ENCODE assay signal across 1 cellular context in genomic region chr11:1227551-1228182, GRCh38.
TF ChIP-seq lines count a peak whose summit lies in the region.

No MANE protein-coding gene starts in this region.

TF ChIP-seq in SK-N-SH, 30 proteins besides CTCF, POLR2A, EP300 and RAD21:
- TF ChIP-seq, protein P1, sequence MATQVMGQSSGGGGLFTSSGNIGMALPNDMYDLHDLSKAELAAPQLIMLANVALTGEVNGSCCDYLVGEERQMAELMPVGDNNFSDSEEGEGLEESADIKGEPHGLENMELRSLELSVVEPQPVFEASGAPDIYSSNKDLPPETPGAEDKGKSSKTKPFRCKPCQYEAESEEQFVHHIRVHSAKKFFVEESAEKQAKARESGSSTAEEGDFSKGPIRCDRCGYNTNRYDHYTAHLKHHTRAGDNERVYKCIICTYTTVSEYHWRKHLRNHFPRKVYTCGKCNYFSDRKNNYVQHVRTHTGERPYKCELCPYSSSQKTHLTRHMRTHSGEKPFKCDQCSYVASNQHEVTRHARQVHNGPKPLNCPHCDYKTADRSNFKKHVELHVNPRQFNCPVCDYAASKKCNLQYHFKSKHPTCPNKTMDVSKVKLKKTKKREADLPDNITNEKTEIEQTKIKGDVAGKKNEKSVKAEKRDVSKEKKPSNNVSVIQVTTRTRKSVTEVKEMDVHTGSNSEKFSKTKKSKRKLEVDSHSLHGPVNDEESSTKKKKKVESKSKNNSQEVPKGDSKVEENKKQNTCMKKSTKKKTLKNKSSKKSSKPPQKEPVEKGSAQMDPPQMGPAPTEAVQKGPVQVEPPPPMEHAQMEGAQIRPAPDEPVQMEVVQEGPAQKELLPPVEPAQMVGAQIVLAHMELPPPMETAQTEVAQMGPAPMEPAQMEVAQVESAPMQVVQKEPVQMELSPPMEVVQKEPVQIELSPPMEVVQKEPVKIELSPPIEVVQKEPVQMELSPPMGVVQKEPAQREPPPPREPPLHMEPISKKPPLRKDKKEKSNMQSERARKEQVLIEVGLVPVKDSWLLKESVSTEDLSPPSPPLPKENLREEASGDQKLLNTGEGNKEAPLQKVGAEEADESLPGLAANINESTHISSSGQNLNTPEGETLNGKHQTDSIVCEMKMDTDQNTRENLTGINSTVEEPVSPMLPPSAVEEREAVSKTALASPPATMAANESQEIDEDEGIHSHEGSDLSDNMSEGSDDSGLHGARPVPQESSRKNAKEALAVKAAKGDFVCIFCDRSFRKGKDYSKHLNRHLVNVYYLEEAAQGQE (IDR thresholded peaks at IDR 0.05; ENCODE audit: low read depth, low read length) = no peak
- no peak for TF ChIP-seq CHD2 (IDR thresholded peaks at IDR 0.05; ENCODE audit: low read length, partially characterized antibody)
- TF ChIP-seq TCF12 (IDR thresholded peaks at IDR 0.05) = no peak
- TF ChIP-seq POLR2AphosphoS5 (IDR thresholded peaks at IDR 0.05; ENCODE audit: low read depth, low read length) = no peak
- TF ChIP-seq MXI1 (IDR thresholded peaks at IDR 0.05; ENCODE audit: low read depth, low read length) = no peak
